In the genomic region with DNA sequence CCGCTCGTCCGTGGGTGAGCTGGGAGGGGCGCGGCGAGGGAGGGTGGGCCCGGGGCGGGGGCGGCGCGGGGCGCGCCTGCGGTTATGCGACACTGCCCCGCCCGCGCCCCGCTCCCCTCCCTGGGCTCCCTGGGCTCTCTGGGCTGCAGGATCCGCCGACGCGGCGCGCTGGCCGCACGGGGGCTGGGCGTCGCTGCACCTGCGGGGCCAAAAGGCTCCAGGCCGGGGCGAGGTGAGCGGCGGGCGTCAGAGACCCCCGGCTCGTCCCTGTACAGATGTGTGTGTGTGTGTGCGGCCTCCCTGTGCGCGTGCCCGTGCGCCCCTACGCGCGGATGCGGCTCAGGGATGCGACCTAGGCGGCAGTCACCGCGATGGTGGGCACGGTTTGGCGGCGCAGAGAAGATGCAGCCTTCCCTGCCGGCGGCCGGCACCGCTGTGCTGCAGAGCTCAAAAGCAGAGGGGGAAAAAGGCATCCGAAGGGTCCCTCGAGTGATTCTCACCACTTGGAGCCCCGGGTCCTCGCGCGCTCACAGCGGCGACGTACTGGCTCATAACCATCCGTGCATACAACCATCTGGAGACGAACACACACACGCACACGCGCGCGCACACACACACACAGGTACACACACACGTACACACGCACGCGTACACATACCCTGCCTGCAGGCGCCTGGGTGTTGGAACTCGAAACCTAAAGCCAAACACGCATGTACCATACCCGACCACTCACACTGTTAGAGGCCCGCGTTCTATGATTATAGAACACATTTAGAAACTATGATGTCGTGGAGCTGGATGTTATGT, we compare ENCODE assay signal across 10 cellular contexts. TPM values are rescaled to one million over a fixed set of nuclear protein-coding genes. Genes with fewer than 3 reads are reported as not detected.
A peak's percentile ranks its signal among the peaks of the same experiment; 100 is the strongest.
DNase-seq lines count a peak whose midpoint lies in the region; ATAC-seq and TF ChIP-seq lines count a peak whose summit lies in the region.
"Had no signal": no experiment of that assay in that cellular context is flagged by ENCODE, and none has a peak within 500 bp of the region (broad histone marks: within the 10 kb centered on the region; RNA-seq: fewer than 3 reads in every experiment).

No MANE protein-coding gene starts in this region.

- H3K9me3 ChIP-seq in left lung, result no peaks in the 10 kb centered on the region
- no peaks in the 10 kb centered on the region for H3K9me3 ChIP-seq in tibial artery
- H3K9me3 ChIP-seq: body of pancreas had no signal

- H3K36me3 Mint-ChIP-seq in activated naive CD4-positive, alpha-beta T cell treated with anti-CD3 and anti-CD28 coated beads, Interleukin-2, amount 50 U/mL, for 24 hours, result no peaks in the 10 kb centered on the region

- ATAC-seq in left lung (peak; percentile 31), GM19324 (IDR thresholded peaks at IDR 0.05; ENCODE audit: low FRiP score, unreplicated experiment) (no peak)

- TF ChIP-seq CTCF in astrocyte of the cerebellum (IDR thresholded peaks at IDR 0.05; ENCODE audit: low read depth, low read length, missing control alignments) (no peak), left lung (IDR thresholded peaks at IDR 0.05) (no peak), tibial artery (IDR thresholded peaks at IDR 0.05) (no peak)

- H3K27ac Mint-ChIP-seq in activated naive CD4-positive, alpha-beta T cell treated with anti-CD3 and anti-CD28 coated beads, Interleukin-2, amount 50 U/mL, for 24 hours, result no peak overlapping the region

- in situ Hi-C loops in astrocyte of the cerebellum (cut with HindIII; ENCODE audit: low sequenced_read_pairs), result no loop called here

- H3K27ac ChIP-seq in left lung, result no peak overlapping the region
- no peak overlapping the region for H3K27ac ChIP-seq in tibial artery
- H3K27ac ChIP-seq: body of pancreas had no signal

- H3K27me3 ChIP-seq in left lung, result peaks cover 58 to 90% of the 10 kb centered on the region in 2 donors
- peaks cover 3 to 70% of the 10 kb centered on the region in 2 donors for H3K27me3 ChIP-seq in tibial artery

- DNase-seq in activated naive CD4-positive, alpha-beta T cell treated with Interleukin-2 at 50 U/mL for 16 hours, result no peak
- DNase-seq in astrocyte of the cerebellum (ENCODE audit: low read depth) (no peak), left lung (no peak), tibial artery (no peak), NCI-H2029 treated with DMSO at 0.1 percent for 48 hours (lab: John Stamatoyannopoulos, UW) (no peak), T-helper 9 cell (no peak)
- DNase-seq: body of pancreas; stimulated activated CD4-positive, alpha-beta T cell treated with anti-CD3 and anti-CD28 coated beads, Interleukin-12 subunit alpha, Interleukin-12 subunit beta, amount 100 ng/mL, for 4 hours had no signal

- H3K9me3 Mint-ChIP-seq in activated naive CD4-positive, alpha-beta T cell treated with anti-CD3 and anti-CD28 coated beads, Interleukin-2, amount 50 U/mL, for 24 hours, result no peaks in the 10 kb centered on the region

- no peaks in the 10 kb centered on the region for H3K36me3 ChIP-seq in left lung
- no peaks in the 10 kb centered on the region for H3K36me3 ChIP-seq in tibial artery

- peaks cover 12% of the 10 kb centered on the region for H3K4me1 Mint-ChIP-seq in activated naive CD4-positive, alpha-beta T cell treated with anti-CD3 and anti-CD28 coated beads, Interleukin-2, amount 50 U/mL, for 24 hours

- H3K4me1 ChIP-seq in left lung (peaks cover 0 to 10% of the 10 kb centered on the region in 2 donors), tibial artery (peaks cover 0 to 11% (median 8%) of the 10 kb centered on the region in 4 donors)

- peak overlapping the region; percentile 33 for H3K4me3 ChIP-seq in astrocyte of the cerebellum (ENCODE audit: low read depth, low read length)
- peak overlapping the region in 1 of 2 donors; percentile 17 for H3K4me3 ChIP-seq in left lung
- peak overlapping the region; percentile 13 to 33 for H3K4me3 ChIP-seq in tibial artery
- H3K4me3 ChIP-seq: body of pancreas had no signal

- peaks cover 51% of the 10 kb centered on the region for H3K27me3 Mint-ChIP-seq in activated naive CD4-positive, alpha-beta T cell treated with anti-CD3 and anti-CD28 coated beads, Interleukin-2, amount 50 U/mL, for 24 hours

- intact Hi-C loops in left lung (cut with DNase I) (no loop called here), tibial artery (cut with DNase I; ENCODE audit: low total_unique reads) (no loop called here)

- peak overlapping the region; percentile 47 for H3K4me3 Mint-ChIP-seq in activated naive CD4-positive, alpha-beta T cell treated with anti-CD3 and anti-CD28 coated beads, Interleukin-2, amount 50 U/mL, for 24 hours

RNA-seq across cellular contexts. Expression of a gene that starts 0.7 kb away (rescaled TPM):
- total RNA-seq in left lung, result 1 to 10 TPM; 1.1 to 2.0 TPM
